10 cellular contexts compared by ENCODE assay signal in the genomic region with DNA sequence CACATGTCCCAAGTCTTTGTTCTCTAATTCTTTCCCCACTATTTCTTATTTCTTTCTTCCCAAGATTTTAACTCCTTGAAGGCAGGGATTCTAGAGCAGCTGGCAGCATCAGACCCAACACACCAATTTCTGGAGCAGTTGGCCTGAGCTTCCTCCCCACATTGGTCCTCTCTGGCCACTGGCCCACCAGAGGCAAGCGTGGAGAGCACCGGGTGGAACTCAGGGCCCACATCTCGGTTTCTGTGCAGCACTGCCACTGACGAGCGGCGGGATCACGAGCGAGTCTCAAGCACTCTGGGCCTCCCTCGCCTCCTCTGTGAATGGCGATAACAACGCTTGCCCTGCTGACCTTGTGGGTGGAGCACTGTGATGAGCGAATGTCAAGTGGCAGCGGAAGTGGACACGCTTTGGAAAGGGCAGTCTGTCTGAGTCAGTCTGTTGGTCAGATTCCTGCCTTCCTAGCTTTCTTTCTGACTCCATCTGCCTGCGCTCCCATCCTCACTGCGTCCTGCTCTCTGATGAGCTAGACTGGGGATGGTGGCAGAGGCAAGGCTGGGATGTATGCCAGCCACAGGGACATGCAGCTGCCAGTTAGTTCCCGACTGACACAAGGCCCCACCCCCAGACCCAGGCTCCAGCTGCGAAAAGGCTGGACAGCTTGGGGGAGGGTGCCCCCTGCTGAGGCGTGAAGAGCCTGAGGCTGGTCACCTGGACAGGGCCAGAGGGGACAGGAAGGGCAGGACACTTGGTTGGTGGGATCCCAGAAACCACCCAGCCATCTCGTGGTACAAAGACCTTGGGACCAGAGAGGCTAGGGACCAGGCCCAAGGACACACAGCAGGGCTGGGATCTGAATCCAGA. TPM values are rescaled to one million over a fixed set of nuclear protein-coding genes. Genes with fewer than 3 reads are reported as not detected.
DNase-seq lines count a peak whose midpoint lies in the region; ATAC-seq lines count a peak whose summit lies in the region.
"Had no signal": no experiment of that assay in that cellular context is flagged by ENCODE, and none has a peak within 500 bp of the region (broad histone marks: within the 10 kb centered on the region; RNA-seq: fewer than 3 reads in every experiment).

No MANE protein-coding gene starts in this region.

- no peak for ATAC-seq in HG03280 (IDR thresholded peaks at IDR 0.05; ENCODE audit: unreplicated experiment)
- no peak for ATAC-seq in HG02870 (IDR thresholded peaks at IDR 0.05; ENCODE audit: unreplicated experiment)
- ATAC-seq: body of pancreas had no signal

- DNase-seq in DMS 273 (lab: John Stamatoyannopoulos, UW; ENCODE audit: unreplicated experiment) (peak; percentile 76), NCI-H1694 (lab: John Stamatoyannopoulos, UW) (peak; percentile 45), astrocyte of the hippocampus (ENCODE audit: low read depth, low spot score) (peak; percentile 30), myocyte (ENCODE audit: low read depth) (peak; percentile 27), SKM-1 (lab: John Stamatoyannopoulos, UW; ENCODE audit: unreplicated experiment) (no peak), NAMALWA (ENCODE audit: low spot score) (no peak)
- DNase-seq: body of pancreas had no signal

RNA-seq across cellular contexts. Expression of a gene that starts 4.5 kb away (rescaled TPM):
- total RNA-seq in myocyte = not detected in 2 replicates
- polyA plus RNA-seq in myocyte (2012) = 0.09 TPM
- total RNA-seq: body of pancreas, tibial nerve had no signal

Comparison
In these comparisons a context has a peak if more than half of its experiments do, and no peak if none do; other contexts are left out.
1. DNase-seq: peak in DMS 273 (single experiment), NCI-H1694 (single experiment), astrocyte of the hippocampus (single experiment) and myocyte (single experiment); none in SKM-1 (single experiment) and NAMALWA (single experiment).